25 cellular contexts compared by ENCODE assay signal in genomic region chr17:8838551-8839095, GRCh38. TPM values are rescaled to one million over a fixed set of nuclear protein-coding genes. Genes with fewer than 3 reads are reported as not detected.
"Had no signal": no experiment of that assay in that cellular context is flagged by ENCODE, and none has a peak within 500 bp of the region (broad histone marks: within the 10 kb centered on the region; RNA-seq: fewer than 3 reads in every experiment).

No MANE protein-coding gene starts in this region.

- H3K27ac ChIP-seq: KMS-11, Peyer's patch, RWPE1, SJCRH30, VCaP had no signal

- H3K4me3 Mint-ChIP-seq: activated CD4-positive, alpha-beta memory T cell treated with anti-CD3 and anti-CD28 coated beads, Interleukin-2, amount 10 ng/mL, durations not matched to agents 7 days and 5 days; activated CD4-positive, alpha-beta T cell treated with anti-CD3 and anti-CD28 coated beads, Interleukin-2, amount 10 ng/mL, durations not matched to agents 7 days and 5 days; activated naive CD4-positive, alpha-beta T cell treated with anti-CD3 and anti-CD28 coated beads for 36 hours; activated naive CD8-positive, alpha-beta T cell; activated T-cell treated with anti-CD3 and anti-CD28 coated beads, Interleukin-2, amount 50 U/mL, for 4 hours; brain had no signal

- H3K4me1 Mint-ChIP-seq: activated CD4-positive, alpha-beta memory T cell treated with anti-CD3 and anti-CD28 coated beads, Interleukin-2, amount 10 ng/mL, durations not matched to agents 7 days and 5 days; brain had no signal

- H3K36me3 ChIP-seq: MG63, Peyer's patch, SJCRH30 had no signal

- H3K4me3 ChIP-seq: MG63, Peyer's patch, SJCRH30 had no signal

- H3K27ac Mint-ChIP-seq: activated CD4-positive, alpha-beta memory T cell treated with anti-CD3 and anti-CD28 coated beads, Interleukin-2, amount 10 ng/mL, durations not matched to agents 7 days and 5 days; activated CD4-positive, alpha-beta T cell treated with anti-CD3 and anti-CD28 coated beads, Interleukin-2, amount 10 ng/mL, durations not matched to agents 7 days and 5 days; activated naive CD4-positive, alpha-beta T cell treated with anti-CD3 and anti-CD28 coated beads for 36 hours; activated naive CD8-positive, alpha-beta T cell; brain had no signal

- DNase-seq: activated CD4-positive, alpha-beta memory T cell treated with anti-CD3 and anti-CD28 coated beads, Interleukin-2, amount 10 ng/mL, durations not matched to agents 7 days and 5 days; activated CD4-positive, alpha-beta T cell treated with anti-CD3 and anti-CD28 coated beads, Interleukin-2, amount 10 ng/mL, durations not matched to agents 7 days and 5 days; activated CD4-positive, CD25-positive, alpha-beta regulatory T cell; activated effector memory CD4-positive, alpha-beta T cell treated with anti-CD3 and anti-CD28 coated beads, Interleukin-2, amount 50 U/mL, for 16 hours; activated naive CD4-positive, alpha-beta T cell treated with anti-CD3 and anti-CD28 coated beads for 36 hours; activated T-cell treated with anti-CD3 and anti-CD28 coated beads, Interleukin-2, amount 50 U/mL, for 4 hours; amygdala; MG63; MV-4-11; NCI-H1092 treated with DMSO at 0.1 percent for 48 hours; NCI-H1436; NCI-H1694 treated with DMSO at 0.1 percent for 48 hours; NCI-H2029 treated with DMSO at 0.1 percent for 48 hours; NCI-H510A treated with DMSO at 0.1 percent for 48 hours; Right ventricle myocardium superior; SJCRH30; SK-N-SH; T-helper 1 cell had no signal

- H3K27me3 ChIP-seq: MG63, Peyer's patch, SJCRH30 had no signal

- ATAC-seq: activated T-cell treated with anti-CD3 and anti-CD28 coated beads, Interleukin-2, amount 50 U/mL, for 4 hours had no signal

- H3K9me3 ChIP-seq: MG63, Peyer's patch, SJCRH30, SK-N-SH had no signal

- H3K36me3 Mint-ChIP-seq: activated naive CD8-positive, alpha-beta T cell; brain had no signal

- H3K27me3 Mint-ChIP-seq: activated CD4-positive, alpha-beta memory T cell treated with anti-CD3 and anti-CD28 coated beads, Interleukin-2, amount 10 ng/mL, durations not matched to agents 7 days and 5 days; activated CD4-positive, alpha-beta T cell treated with anti-CD3 and anti-CD28 coated beads, Interleukin-2, amount 10 ng/mL, durations not matched to agents 7 days and 5 days; activated naive CD8-positive, alpha-beta T cell had no signal

- H3K9me3 Mint-ChIP-seq: activated CD4-positive, alpha-beta memory T cell treated with anti-CD3 and anti-CD28 coated beads, Interleukin-2, amount 10 ng/mL, durations not matched to agents 7 days and 5 days; activated CD4-positive, alpha-beta T cell treated with anti-CD3 and anti-CD28 coated beads, Interleukin-2, amount 10 ng/mL, durations not matched to agents 7 days and 5 days; activated naive CD4-positive, alpha-beta T cell treated with anti-CD3 and anti-CD28 coated beads for 36 hours; activated T-cell treated with anti-CD3 and anti-CD28 coated beads, Interleukin-2, amount 50 U/mL, for 4 hours had no signal

- H3K4me1 ChIP-seq: Peyer's patch, SJCRH30 had no signal

RNA-seq across cellular contexts. Expression of gene PIK3R6, which starts 28.9 kb away (rescaled TPM):
- total RNA-seq: astrocyte, SJCRH30 had no signal

RNA-seq across cellular contexts. Expression of gene MFSD6L, which starts 39.5 kb away (rescaled TPM):
- total RNA-seq: activated naive CD4-positive, alpha-beta T cell treated with anti-CD3 and anti-CD28 coated beads for 36 hours; astrocyte; SJCRH30 had no signal
